In the genomic region with DNA sequence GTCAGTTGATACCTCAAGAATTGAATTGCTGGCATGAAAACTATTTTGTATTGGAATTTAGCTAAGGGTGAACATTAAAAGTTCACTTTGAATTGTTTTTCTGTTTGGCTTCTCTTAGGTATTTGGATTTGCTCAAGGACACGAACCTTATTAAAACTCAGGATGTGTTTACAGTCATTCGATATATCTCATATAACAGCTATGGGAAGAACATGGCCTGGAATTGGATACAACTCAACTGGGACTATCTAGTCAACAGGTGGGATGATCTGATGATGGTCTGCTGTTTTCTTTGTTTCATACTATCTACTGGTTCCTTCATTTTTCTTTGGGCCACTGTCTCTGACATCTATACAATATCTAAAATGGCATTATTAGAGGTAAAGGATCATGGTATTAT, we compare ENCODE assay signal across 9 cellular contexts.
"Had no signal": no experiment of that assay in that cellular context is flagged by ENCODE, and none has a peak within 500 bp of the region (broad histone marks: within the 10 kb centered on the region; RNA-seq: fewer than 3 reads in every experiment).

No MANE protein-coding gene starts in this region.

- ATAC-seq: GM23338, HCT116 had no signal

- DNase-seq: GM23248, GOT3, H7, H9, HCEC 1CT, HFFc6 had no signal

- H3K36me3 ChIP-seq: HAP-1 had no signal

- H3K9me3 ChIP-seq: HAP-1 had no signal

- H3K27ac ChIP-seq: GM23248 had no signal

- H3K4me3 ChIP-seq: GM23248, GM23338, HAP-1 had no signal

- H3K4me1 ChIP-seq: HAP-1 had no signal
